In genomic region chr7:123533929-123534382, GRCh38 we compare ENCODE assay signal across 8 cellular contexts.
DNase-seq lines count a peak whose midpoint lies in the region; ATAC-seq and TF ChIP-seq lines count a peak whose summit lies in the region.

No MANE protein-coding gene starts in this region.

- TF ChIP-seq CTCF in OCI-LY3 (IDR thresholded peaks at IDR 0.05; ENCODE audit: low read depth, low read length), result no peak

- H3K9me3 ChIP-seq in OCI-LY3 (ENCODE audit: insufficient read depth, low read length) (no peaks in the 10 kb centered on the region), neuron (ENCODE audit: low read length) (no peaks in the 10 kb centered on the region)

- peak overlapping the region; percentile 26; the same call in 1 of the 2 replicates for H3K9ac ChIP-seq in OCI-LY3 (ENCODE audit: low read length)

- peak; percentile 50 for DNase-seq in NCI-H82 (lab: John Stamatoyannopoulos, UW)
- DNase-seq in NCI-H82 treated with DMSO at 0.1 percent for 48 hours (lab: John Stamatoyannopoulos, UW; ENCODE audit: unreplicated experiment), result no peak
- DNase-seq in effector CD8-positive, alpha-beta T cell (lab: John Stamatoyannopoulos, UW), result peak; percentile 23
- no peak for DNase-seq in putamen (ENCODE audit: low spot score)
- no peak for DNase-seq in NOMO-1 treated with dmso at 0.1 percent for 144 hours (lab: John Stamatoyannopoulos, UW; ENCODE audit: unreplicated experiment)

- H2AFZ ChIP-seq in OCI-LY3 (ENCODE audit: low read depth, low read length) (peak overlapping the region; percentile 92), neuron (ENCODE audit: low read depth, low read length) (peak overlapping the region; percentile 59)

- H3K4me3 ChIP-seq in OCI-LY3 (ENCODE audit: low read length) (peak overlapping the region; percentile 81), neuron (ENCODE audit: low read length) (peak overlapping the region; percentile 67)

- peak; percentile 8 for ATAC-seq in HG02571 (IDR thresholded peaks at IDR 0.05; ENCODE audit: unreplicated experiment)

- no peaks in the 10 kb centered on the region for H3K79me2 ChIP-seq in OCI-LY3 (ENCODE audit: low read length)

- H3K36me3 ChIP-seq in OCI-LY3 (replicated peaks; ENCODE audit: low read depth, low read length), result peaks cover 1% of the 10 kb centered on the region
- no peaks in the 10 kb centered on the region for H3K36me3 ChIP-seq in neuron (ENCODE audit: insufficient read depth, low read length)

- H3K27ac ChIP-seq in OCI-LY3 (ENCODE audit: low read length), result no peak overlapping the region

- H3K4me2 ChIP-seq in OCI-LY3 (ENCODE audit: low read length), result peak overlapping the region; percentile 73

- no peaks in the 10 kb centered on the region for H4K20me1 ChIP-seq in OCI-LY3 (ENCODE audit: insufficient read depth, low read length)

- no peaks in the 10 kb centered on the region for H3K27me3 ChIP-seq in OCI-LY3 (ENCODE audit: low read depth, low read length)
- H3K27me3 ChIP-seq in neuron (ENCODE audit: insufficient read depth, low read length), result no peaks in the 10 kb centered on the region

- peaks cover 15% of the 10 kb centered on the region for H3K4me1 ChIP-seq in OCI-LY3 (ENCODE audit: low read length)
- peaks cover 8% of the 10 kb centered on the region for H3K4me1 ChIP-seq in neuron (ENCODE audit: insufficient read depth, low read length)

Comparison
In these comparisons a context has a peak if more than half of its experiments do, and no peak if none do; other contexts are left out.
1. DNase-seq: peak in NCI-H82 (single experiment) and effector CD8-positive, alpha-beta T cell (single experiment); none in NCI-H82 treated with DMSO at 0.1 percent for 48 hours (single experiment), putamen (single experiment) and NOMO-1 treated with dmso at 0.1 percent for 144 hours (single experiment).